Comparison of ENCODE assay signal across 8 cellular contexts in the genomic region with DNA sequence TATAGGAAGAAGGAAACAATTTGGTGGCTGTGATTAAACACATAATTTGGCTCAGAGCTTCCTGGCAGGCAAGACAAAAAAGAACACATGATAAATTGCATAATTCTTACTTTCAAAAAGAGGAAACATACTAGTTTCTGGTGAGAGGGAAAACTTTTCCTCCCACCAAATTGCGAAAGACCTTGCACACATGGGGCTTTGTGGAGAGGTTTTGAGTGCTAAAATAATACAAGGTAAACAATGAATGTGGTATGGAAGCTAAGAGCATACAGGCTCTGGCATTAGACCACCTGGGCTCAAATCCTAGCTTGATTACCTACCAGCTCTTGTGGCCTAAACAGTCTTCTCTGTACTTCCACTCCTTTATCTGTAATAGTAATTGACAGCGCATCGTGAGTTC.
DNase-seq lines count a peak whose midpoint lies in the region; TF ChIP-seq lines count a peak whose summit lies in the region.

No MANE protein-coding gene starts in this region.

- no peaks in the 10 kb centered on the region for H3K9me2 ChIP-seq in OCI-LY7 (ENCODE audit: insufficient read depth, low read length)

- H3K27ac ChIP-seq in RWPE1: no peak overlapping the region
- peak overlapping the region; percentile 70 to 73 for H3K27ac ChIP-seq in prostate gland
- H3K27ac ChIP-seq in OCI-LY7 (ENCODE audit: low read depth, low read length, poor library complexity, severe bottlenecking): no peak overlapping the region

- POLR2A ChIA-PET in RWPE1 (lab: Yijun Ruan, JAX; ENCODE audit: low non-redundant PET): no interaction called here
- POLR2A ChIA-PET in OCI-LY7 (lab: Charles Lee): interaction anchor here (0.9 to 1.2 kb wide), 2 partner anchors 10 to 73 kb away, joined by 3 to 4 read pairs; no protein-coding TSS in a partner anchor

- no peak for TF ChIP-seq CTCF in RWPE1 (conservative IDR thresholded peaks at IDR 0.05; ENCODE audit: low read depth)
- no peak for TF ChIP-seq CTCF in fibroblast of pulmonary artery (IDR thresholded peaks at IDR 0.05; ENCODE audit: low read length, missing control alignments)
- TF ChIP-seq CTCF in prostate gland (IDR thresholded peaks at IDR 0.05): no peak
- no peak for TF ChIP-seq CTCF in OCI-LY7 (conservative IDR thresholded peaks at IDR 0.05; ENCODE audit: low read length)

- no peak for TF ChIP-seq POLR2A in prostate gland (IDR thresholded peaks at IDR 0.05)

- H3K4me3 ChIP-seq in fibroblast of pulmonary artery (replicated peaks; ENCODE audit: low read depth, low read length): no peak overlapping the region
- no peak overlapping the region for H3K4me3 ChIP-seq in prostate gland
- no peak overlapping the region for H3K4me3 ChIP-seq in OCI-LY7 (ENCODE audit: low read depth, low read length, poor library complexity, severe bottlenecking)

- H3K4me2 ChIP-seq in OCI-LY7 (ENCODE audit: low read length): no peak overlapping the region

- H3K9me3 ChIP-seq in prostate gland (no peaks in the 10 kb centered on the region), OCI-LY7 (ENCODE audit: low read length) (no peaks in the 10 kb centered on the region)

- intact Hi-C loops in prostate gland (cut with DNase I) (loop anchor here (5.0 kb wide), 1 partner anchor 77 kb away; no protein-coding TSS in a partner anchor), OCI-LY7 (cut with micrococcal nuclease; ENCODE audit: unreplicated experiment) (no loop called here)

- CTCF ChIA-PET in RWPE1 (lab: Yijun Ruan, JAX): interaction anchor here (0.6 kb wide), 1 partner anchor 175 kb away, joined by 3 read pairs; no protein-coding TSS in a partner anchor
- CTCF ChIA-PET in OCI-LY7 (lab: Charles Lee; ENCODE audit: unreplicated experiment): no interaction called here

- H3K27me3 ChIP-seq in prostate gland (replicated peaks; ENCODE audit: insufficient read depth): no peaks in the 10 kb centered on the region

- H3K36me3 ChIP-seq in prostate gland (no peaks in the 10 kb centered on the region), OCI-LY7 (ENCODE audit: insufficient read depth, low read length) (no peaks in the 10 kb centered on the region)

- H3K4me1 ChIP-seq in prostate gland (replicated peaks) (peaks cover 10% of the 10 kb centered on the region), OCI-LY7 (ENCODE audit: insufficient read depth, low read length, poor library complexity, severe bottlenecking) (no peaks in the 10 kb centered on the region)

- no TSS peak for BruUV-seq in OCI-LY7 (replicated peaks; lab: Mats Ljungman, UMichigan)

- DNase-seq in GM03348 (ENCODE audit: low spot score) (peak; percentile 44), RWPE1 (ENCODE audit: low spot score) (peak; percentile 4), fibroblast of pulmonary artery (ENCODE audit: low read depth) (peak; percentile 77), prostate gland (ENCODE audit: low spot score) (peak; percentile 62), RKO (ENCODE audit: low spot score) (no peak), COR-L47 (lab: John Stamatoyannopoulos, UW) (no peak), OCI-LY7 (ENCODE audit: low spot score) (no peak), NCI-H1048 (lab: John Stamatoyannopoulos, UW) (no peak)

- 29% methylated on average over 3 of the region's 3 CpGs for WGBS in prostate gland

- no peaks in the 10 kb centered on the region for H3K79me2 ChIP-seq in OCI-LY7 (ENCODE audit: insufficient read depth, low read depth, low read length)

- no peaks in the 10 kb centered on the region for H4K20me1 ChIP-seq in OCI-LY7 (ENCODE audit: insufficient read depth, low read length)

- H2AFZ ChIP-seq in OCI-LY7 (ENCODE audit: low read length): no peak overlapping the region

Comparison
In these comparisons a context has a peak if more than half of its experiments do, and no peak if none do; other contexts are left out.
1. DNase-seq: peak in GM03348 (single experiment), RWPE1 (single experiment), fibroblast of pulmonary artery (single experiment) and prostate gland (single experiment); none in RKO (single experiment), COR-L47 (single experiment), OCI-LY7 (single experiment) and NCI-H1048 (single experiment).
2. H3K27ac ChIP-seq: peak in prostate gland (2 of 2); none in RWPE1 (single experiment) and OCI-LY7 (single experiment).